16 cellular contexts compared by ENCODE assay signal in the genomic region with DNA sequence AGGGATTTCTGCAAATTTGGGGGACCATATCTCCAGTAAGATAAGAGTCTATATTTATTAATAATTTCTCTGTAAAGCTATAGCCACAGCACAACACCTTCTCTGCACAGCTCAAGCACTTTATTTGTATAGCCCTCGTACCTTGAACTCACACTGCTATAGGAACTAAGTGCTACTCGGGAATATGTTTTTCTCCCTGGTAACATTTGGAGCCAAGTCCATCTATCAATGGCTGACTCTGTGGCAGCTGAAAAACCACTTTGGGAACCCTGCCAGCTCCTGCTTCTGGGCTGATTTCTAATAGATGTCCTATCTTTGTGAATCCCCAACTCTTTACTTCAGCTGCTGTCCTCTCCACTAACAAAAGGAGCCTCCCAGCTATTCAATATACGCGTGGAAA.
"Had no signal": no experiment of that assay in that cellular context is flagged by ENCODE, and none has a peak within 500 bp of the region (broad histone marks: within the 10 kb centered on the region; RNA-seq: fewer than 3 reads in every experiment).

No MANE protein-coding gene starts in this region.

- H3K4me3 ChIP-seq: ovary, testis, upper lobe of right lung had no signal

- ATAC-seq: activated CD8-positive, alpha-beta memory T cell treated with anti-CD3 and anti-CD28 coated beads, Interleukin-2, amount 10 ng/mL, durations not matched to agents 7 days and 5 days; activated naive CD4-positive, alpha-beta T cell treated with anti-CD3 and anti-CD28 coated beads, Interleukin-2, amount 50 U/mL, for 72 hours; esophagus mucosa; left lobe of liver; stimulated activated naive CD8-positive, alpha-beta T cell treated with anti-CD3 and anti-CD28 coated beads, Interleukin-15, amount 100 ng/mL, for 72 hours; upper lobe of right lung had no signal

- H3K36me3 ChIP-seq: ovary, upper lobe of right lung had no signal

- H3K27me3 ChIP-seq: ovary, testis, upper lobe of right lung had no signal

- DNase-seq: activated CD4-positive, alpha-beta T cell treated with anti-CD3 and anti-CD28 coated beads for 1 hour; activated CD4-positive, alpha-beta T cell treated with anti-CD3 and anti-CD28 coated beads, Interleukin-2, amount 50 U/mL, for 48 hours; activated CD8-positive, alpha-beta memory T cell treated with anti-CD3 and anti-CD28 coated beads, Interleukin-2, amount 10 ng/mL, durations not matched to agents 7 days and 5 days; activated effector memory CD4-positive, alpha-beta T cell treated with Interleukin-2 at 50 U/mL for 16 hours; activated T-cell treated with anti-CD3 and anti-CD28 coated beads, Interleukin-2, amount 50 U/mL, for 24 hours; mesenchymal stem cell; ovary; stimulated activated CD4-positive, alpha-beta T cell treated with anti-CD3 and anti-CD28 coated beads, Interleukin-4, amount 100 ng/mL, for 1 hour; stimulated activated CD8-positive, alpha-beta memory T cell treated with anti-CD3 and anti-CD28 coated beads, Interleukin-4, amount 100 ng/mL, for 48 hours; stimulated activated naive CD8-positive, alpha-beta T cell treated with anti-CD3 and anti-CD28 coated beads, Interleukin-15, amount 100 ng/mL, for 72 hours; T-helper 9 cell; testis; upper lobe of right lung had no signal

- H3K27ac ChIP-seq: ovary, testis, upper lobe of right lung had no signal

- H3K9me3 ChIP-seq: ovary, testis, upper lobe of right lung had no signal

- H3K4me1 ChIP-seq: testis, upper lobe of right lung had no signal
